In genomic region chr6:139983555-139984276, GRCh38 we compare ENCODE assay signal across 15 cellular contexts.
DNase-seq lines count a peak whose midpoint lies in the region; ATAC-seq, FAIRE-seq and TF ChIP-seq lines count a peak whose summit lies in the region.
"Had no signal": no experiment of that assay in that cellular context is flagged by ENCODE, and none has a peak within 500 bp of the region (broad histone marks: within the 10 kb centered on the region; RNA-seq: fewer than 3 reads in every experiment).

No MANE protein-coding gene starts in this region.

- H3K4me3 ChIP-seq in cardiac muscle cell: no peak overlapping the region
- no peak overlapping the region for H3K4me3 ChIP-seq in H1 (ENCODE audit: extremely low read depth in 1 of 4, insufficient read depth in 2 of 4, low read depth in 3 of 4, low read length in 4 of 4)
- no peak overlapping the region for H3K4me3 ChIP-seq in muscle layer of duodenum (ENCODE audit: low read depth in 1 of 2, low read length in 2 of 2)
- H3K4me3 ChIP-seq in upper lobe of right lung: no peak overlapping the region
- H3K4me3 ChIP-seq: A549, upper lobe of left lung had no signal

- no peaks in the 10 kb centered on the region for H3K79me1 ChIP-seq in H1 (ENCODE audit: low read depth, low read length)

- WGBS in H1 (ENCODE audit: extremely low coverage in 1 of 2, insufficient coverage in 1 of 2, insufficient read length in 1 of 2, insufficient replicate concordance in 2 of 2, low coverage in 1 of 2, low lambda C conversion rate in 2 of 2, missing lambda C conversion rate in 1 of 2), 2 experiments: 92% methylated on average over 5 of the region's 5 CpGs; no CpG with 5 or more reads in 1 of the 2 experiments

- H3K36me3 ChIP-seq in cardiac muscle cell: no peaks in the 10 kb centered on the region
- no peaks in the 10 kb centered on the region for H3K36me3 ChIP-seq in H1 (ENCODE audit: control insufficient read depth in 2 of 4, insufficient read depth in 4 of 4, low read length in 3 of 4)
- no peaks in the 10 kb centered on the region for H3K36me3 ChIP-seq in muscle layer of duodenum (ENCODE audit: control insufficient read depth in 1 of 2, insufficient read depth in 2 of 2, low read length in 2 of 2)
- no peaks in the 10 kb centered on the region for H3K36me3 ChIP-seq in upper lobe of right lung
- H3K36me3 ChIP-seq: upper lobe of left lung had no signal

- POLR2A ChIA-PET in H1 (lab: Charles Lee; ENCODE audit: partially characterized antibody): no interaction called here
- POLR2A ChIA-PET in RWPE1 (lab: Yijun Ruan, JAX; ENCODE audit: low non-redundant PET): no interaction called here

- intact Hi-C loops in left cardiac atrium (cut with DNase I): no loop called here
- intact Hi-C loops in upper lobe of right lung (cut with DNase I): no loop called here

- H3K27me3 ChIP-seq in cardiac muscle cell (no peaks in the 10 kb centered on the region), H1 (replicated peaks in 1 of 4; ENCODE audit: control insufficient read depth in 3 of 4, extremely low read depth in 1 of 4, insufficient read depth in 3 of 4, low read length in 3 of 4) (no peaks in the 10 kb centered on the region), muscle layer of duodenum (ENCODE audit: low read depth, low read length) (no peaks in the 10 kb centered on the region), upper lobe of right lung (no peaks in the 10 kb centered on the region)
- H3K27me3 ChIP-seq: upper lobe of left lung had no signal

- H3K4me1 ChIP-seq in cardiac muscle cell (ENCODE audit: low read depth) (peaks cover 28% of the 10 kb centered on the region), H1 (replicated peaks in 1 of 4; ENCODE audit: control insufficient read depth in 3 of 4, insufficient read depth in 4 of 4, low read length in 3 of 4) (peaks cover 0 to 13% (median 6%) of the 10 kb centered on the region in 4 experiments; a peak in 5 of 7 replicates), muscle layer of duodenum (ENCODE audit: control insufficient read depth in 1 of 2, insufficient read depth in 2 of 2, low read length in 2 of 2) (peaks cover 4 to 26% of the 10 kb centered on the region in 2 donors), upper lobe of right lung (peaks cover 31% of the 10 kb centered on the region)

- ATAC-seq in left cardiac atrium (no peak), upper lobe of right lung (peak; percentile 30)
- ATAC-seq: A549; activated T-helper 17 cell treated with anti-CD3 and anti-CD28 coated beads, Interleukin-2, amount 50 U/mL, for 72 hours; natural killer cell treated with Interleukin-12 subunit alpha and Interleukin-12 subunit beta and Interleukin-15 and Interleukin-18, amount 100 ng/mL, for 72 hours had no signal

- H2BK5ac ChIP-seq in H1 (ENCODE audit: low read depth, low read length): no peak overlapping the region

- DNase-seq in cardiac muscle cell (ENCODE audit: low read depth in 1 of 2, low spot score in 1 of 2): peak in 1 of 2 donors; percentile 74
- no peak for DNase-seq in left cardiac atrium
- DNase-seq in H1 (ENCODE audit: low read depth in 1 of 2, low spot score in 2 of 2): no peak
- no peak for DNase-seq in upper lobe of right lung
- DNase-seq in hippocampal formation (lab: John Stamatoyannopoulos, UW): no peak
- no peak for DNase-seq in RWPE1 (ENCODE audit: low spot score)
- DNase-seq in KBM-7: no peak
- DNase-seq: dermis blood vessel endothelial cell, NCI-H345, SHP77 treated with DMSO at 0.1 percent for 48 hours, upper lobe of left lung had no signal

- no peak overlapping the region for H3K4ac ChIP-seq in H1 (replicated peaks; ENCODE audit: insufficient read length, low read depth, low read length)

- no peak overlapping the region for H3K23ac ChIP-seq in H1 (ENCODE audit: insufficient read length)

- TF ChIP-seq EP300 in H1 (IDR thresholded peaks at IDR 0.05; ENCODE audit: borderline replicate concordance in 1 of 2, low read depth in 2 of 2, low read length in 2 of 2): no peak

- peak overlapping the region; percentile 65; the same call in 1 of the 2 replicates for H2AFZ ChIP-seq in H1 (ENCODE audit: low read length)

- H4K20me1 ChIP-seq in H1 (replicated peaks in 1 of 2; ENCODE audit: control insufficient read depth in 1 of 2, insufficient read depth in 2 of 2, low read length in 2 of 2): no peaks in the 10 kb centered on the region

- H2BK15ac ChIP-seq in H1 (ENCODE audit: low read length): no peak overlapping the region

- TF ChIP-seq CTCF in cardiac muscle cell (IDR thresholded peaks at IDR 0.05; ENCODE audit: low read depth, low read length): no peak
- no peak for TF ChIP-seq CTCF in H1 (IDR thresholded peaks at IDR 0.05; ENCODE audit: control extremely low read depth in 1 of 3, insufficient read depth in 1 of 3, low read depth in 1 of 3, low read length in 3 of 3)
- no peak for TF ChIP-seq CTCF in upper lobe of right lung (IDR thresholded peaks at IDR 0.05)
- TF ChIP-seq CTCF in RWPE1 (conservative IDR thresholded peaks at IDR 0.05; ENCODE audit: low read depth): no peak

- H3K9me3 ChIP-seq in cardiac muscle cell (ENCODE audit: low read depth): no peaks in the 10 kb centered on the region
- no peaks in the 10 kb centered on the region for H3K9me3 ChIP-seq in H1 (ENCODE audit: insufficient read depth in 2 of 2, low read depth in 1 of 2, low read length in 1 of 2)
- H3K9me3 ChIP-seq in muscle layer of duodenum (ENCODE audit: control insufficient read depth in 1 of 2, low read length in 2 of 2): no peaks in the 10 kb centered on the region
- H3K9me3 ChIP-seq in upper lobe of right lung: no peaks in the 10 kb centered on the region
- H3K9me3 ChIP-seq: A549, upper lobe of left lung had no signal

- CTCF ChIA-PET in H1 (lab: Charles Lee; ENCODE audit: partially characterized antibody) (no interaction called here), RWPE1 (lab: Yijun Ruan, JAX) (no interaction called here)

- no peak for TF ChIP-seq RAD21 in H1 (IDR thresholded peaks at IDR 0.05 in 1 of 2, conservative IDR thresholded peaks at IDR 0.05 in 1 of 2; ENCODE audit: low read depth in 2 of 2, low read length in 2 of 2)

- H4K8ac ChIP-seq in H1 (ENCODE audit: extremely low read depth, insufficient read depth, low read length): no peak overlapping the region

- H2AK5ac ChIP-seq in H1 (ENCODE audit: low read depth, low read length): no peak overlapping the region

- no peak overlapping the region for H4K5ac ChIP-seq in H1 (ENCODE audit: insufficient read length, low read depth, low read length)

- no peak for TF ChIP-seq POLR2A in H1 (IDR thresholded peaks at IDR 0.05; ENCODE audit: control extremely low read depth in 1 of 2, low read depth in 2 of 2, low read length in 2 of 2)

- no peak overlapping the region for H2BK120ac ChIP-seq in H1 (replicated peaks; ENCODE audit: low read depth, low read length)

- peak overlapping the region; percentile 29 for H4K91ac ChIP-seq in H1 (replicated peaks; ENCODE audit: insufficient read length, low read length)

- no peak overlapping the region for H3K14ac ChIP-seq in H1 (ENCODE audit: insufficient read length)

- peak overlapping the region; percentile 27; the same call in 1 of the 2 replicates for H2BK12ac ChIP-seq in H1 (ENCODE audit: low read depth, low read length)

- H2BK20ac ChIP-seq in H1 (ENCODE audit: low read length): no peak overlapping the region; the same call in 1 of the 2 replicates

- H3K23me2 ChIP-seq in H1 (ENCODE audit: low read depth, low read length): no peaks in the 10 kb centered on the region; the same call in 1 of the 2 replicates

- no peaks in the 10 kb centered on the region for H3K79me2 ChIP-seq in H1 (ENCODE audit: control insufficient read depth in 1 of 2, insufficient read depth in 2 of 2, low read length in 2 of 2)

- H3K9ac ChIP-seq in H1 (replicated peaks in 1 of 4; ENCODE audit: extremely low read depth in 1 of 4, low read depth in 3 of 4, low read length in 3 of 4): no peak overlapping the region

- peak overlapping the region; percentile 91 for H3K27ac ChIP-seq in cardiac muscle cell
- H3K27ac ChIP-seq in H1 (ENCODE audit: low read depth, low read length): no peak overlapping the region
- H3K27ac ChIP-seq in muscle layer of duodenum (ENCODE audit: low read length): peak overlapping the region; percentile 29
- H3K27ac ChIP-seq in upper lobe of right lung: no peak overlapping the region
- H3K27ac ChIP-seq in RWPE1: no peak overlapping the region

- in situ Hi-C loops in KBM-7 (cut with MboI; ENCODE audit: low pct_unique_long_range_greater_than_20kb, low sequenced_read_pairs): no loop called here

- no peak overlapping the region for H3K18ac ChIP-seq in H1 (ENCODE audit: extremely low read depth, low read length)

- no peak overlapping the region for H3K4me2 ChIP-seq in H1 (ENCODE audit: insufficient read depth in 1 of 2, low read depth in 2 of 2, low read length in 2 of 2)

- FAIRE-seq in H1 (lab: Jason Lieb, UNC): no peak
- FAIRE-seq: A549 had no signal

- no peak overlapping the region for H3K56ac ChIP-seq in H1 (replicated peaks; ENCODE audit: insufficient read length, low read depth, low read length)

TF ChIP-seq in H1, 55 proteins besides CTCF, POLR2A, EP300 and RAD21:
- no peak for TF ChIP-seq CHD2 (IDR thresholded peaks at IDR 0.05; ENCODE audit: low read length)
- no peak for TF ChIP-seq SIN3A (conservative IDR thresholded peaks at IDR 0.05 in 1 of 2, IDR thresholded peaks at IDR 0.05 in 1 of 2; ENCODE audit: low read depth in 1 of 2, low read length in 2 of 2)
- TF ChIP-seq GABPA (IDR thresholded peaks at IDR 0.05; ENCODE audit: borderline replicate concordance, insufficient read depth, low read length): no peak
- no peak for TF ChIP-seq TBP (IDR thresholded peaks at IDR 0.05; ENCODE audit: low read depth, low read length)
- TF ChIP-seq TAF7 (optimal IDR thresholded peaks at IDR 0.05; ENCODE audit: borderline replicate concordance, low read depth, low read length): no peak
- no peak for TF ChIP-seq CBX8 (IDR thresholded peaks at IDR 0.05; ENCODE audit: borderline replicate concordance, low read depth, low read length)
- TF ChIP-seq CEBPB (IDR thresholded peaks at IDR 0.05; ENCODE audit: low read depth, low read length): no peak
- no peak for TF ChIP-seq TAF1 (IDR thresholded peaks at IDR 0.05; ENCODE audit: low read depth, low read length)
- no peak for TF ChIP-seq TCF12 (IDR thresholded peaks at IDR 0.05; ENCODE audit: low read depth, low read length)
- TF ChIP-seq CTBP2 (IDR thresholded peaks at IDR 0.05; ENCODE audit: borderline replicate concordance, insufficient read depth, insufficient read length, low read length): no peak
- TF ChIP-seq POLR2AphosphoS5 (IDR thresholded peaks at IDR 0.05; ENCODE audit: low read depth, low read length): no peak
- no peak for TF ChIP-seq SP2 (IDR thresholded peaks at IDR 0.05; ENCODE audit: low read length)
- TF ChIP-seq NRF1 (IDR thresholded peaks at IDR 0.05; ENCODE audit: low read depth, low read length): no peak
- no peak for TF ChIP-seq ZNF274 (IDR thresholded peaks at IDR 0.05; ENCODE audit: borderline replicate concordance, extremely low read depth, low read length)
- TF ChIP-seq SUZ12 (IDR thresholded peaks at IDR 0.05; ENCODE audit: low read length): no peak
- no peak for TF ChIP-seq RNF2 (IDR thresholded peaks at IDR 0.05; ENCODE audit: borderline replicate concordance, low read depth, low read length, missing control alignments, poor library complexity, severe bottlenecking)
- TF ChIP-seq GTF2F1 (IDR thresholded peaks at IDR 0.05; ENCODE audit: borderline replicate concordance, low read depth, low read length): no peak

Comparison
In these comparisons a context has a peak if more than half of its experiments do, and no peak if none do; other contexts are left out.
1. H3K27ac ChIP-seq: peak in cardiac muscle cell (single experiment) and muscle layer of duodenum (single experiment); none in H1 (single experiment), upper lobe of right lung (single experiment) and RWPE1 (single experiment).